In the genomic region with DNA sequence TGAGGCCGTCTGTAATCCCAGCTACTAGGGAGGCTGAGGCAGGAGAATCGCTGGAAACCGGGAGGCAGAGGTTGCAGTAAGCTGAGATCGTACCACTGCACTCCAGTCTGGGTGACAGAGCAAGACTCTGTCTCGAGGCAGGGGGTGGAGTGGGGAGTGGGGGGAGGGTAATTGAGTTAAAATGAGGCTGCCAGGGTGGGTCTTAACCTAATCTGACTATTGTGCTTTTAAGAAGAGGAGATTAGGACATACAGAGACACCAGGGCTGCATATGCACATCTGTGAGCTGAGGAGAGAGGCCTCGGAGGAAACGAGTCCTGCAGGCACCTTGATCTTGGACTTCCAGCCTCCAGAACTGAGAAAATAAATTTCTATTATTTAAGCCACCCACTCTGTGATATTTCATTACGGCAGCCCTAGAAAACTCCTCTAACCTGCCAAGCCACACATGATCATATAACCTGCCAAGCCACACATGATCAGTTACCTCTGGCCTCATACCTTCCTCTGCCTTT, we compare ENCODE assay signal across 19 cellular contexts.
A peak's percentile ranks its signal among the peaks of the same experiment; 100 is the strongest.
DNase-seq lines count a peak whose midpoint lies in the region; ATAC-seq and TF ChIP-seq lines count a peak whose summit lies in the region.
"Had no signal": no experiment of that assay in that cellular context is flagged by ENCODE, and none has a peak within 500 bp of the region (broad histone marks: within the 10 kb centered on the region; RNA-seq: fewer than 3 reads in every experiment).

No MANE protein-coding gene starts in this region.

- H3K9me3 ChIP-seq in AG04450 (ENCODE audit: control insufficient read depth, insufficient read depth, low read length), result peaks cover 7% of the 10 kb centered on the region; the same call in 1 of the 2 replicates
- H3K9me3 ChIP-seq in IMR-90 (ENCODE audit: control insufficient read depth, insufficient read depth, low read length), result no peaks in the 10 kb centered on the region; the same call in 1 of the 2 replicates
- H3K9me3 ChIP-seq in SJSA1 (replicated peaks), result 0 out of 2 replicates have a peak, but pooled peaks cover 2% of the 10 kb centered on the region
- H3K9me3 ChIP-seq in CD8-positive, alpha-beta memory T cell (ENCODE audit: low read length), result no peaks in the 10 kb centered on the region
- no peaks in the 10 kb centered on the region for H3K9me3 ChIP-seq in Caco-2
- H3K9me3 ChIP-seq: BE2C had no signal

- H3K4me1 ChIP-seq in IMR-90 (ENCODE audit: control insufficient read depth, insufficient read depth, low read length) (peaks cover 24% of the 10 kb centered on the region), SJSA1 (replicated peaks) (peaks cover 47% of the 10 kb centered on the region), Caco-2 (no peaks in the 10 kb centered on the region)
- no peaks in the 10 kb centered on the region for H3K4me1 ChIP-seq in CD8-positive, alpha-beta memory T cell (ENCODE audit: insufficient read depth, low read length)
- H3K4me1 ChIP-seq: BE2C; BLaER1 treated with 17β-estradiol and CSF1 and Interleukin-3, amounts not matched to agents 10 nM and 100 nM; HAP-1 had no signal

- no peaks in the 10 kb centered on the region for H3K4me1 Mint-ChIP-seq in CD8-positive, alpha-beta memory T cell
- H3K4me1 Mint-ChIP-seq in Caco-2 (ENCODE audit: low read depth, unreplicated experiment), result no peaks in the 10 kb centered on the region
- H3K4me1 Mint-ChIP-seq: CD14-positive monocyte had no signal

- CTCF ChIA-PET in AG04450 (lab: Charles Lee), result no interaction called here
- CTCF ChIA-PET in IMR-90 (lab: Yijun Ruan, JAX), result no interaction called here
- CTCF ChIA-PET in CD8-positive, alpha-beta memory T cell (lab: Charles Lee), result no interaction called here
- CTCF ChIA-PET in Caco-2 (lab: Charles Lee), result no interaction called here

- H3K9me1 ChIP-seq in IMR-90 (ENCODE audit: insufficient read depth, low read length), result peaks cover 18% of the 10 kb centered on the region

- H3K27me3 Mint-ChIP-seq in CD8-positive, alpha-beta memory T cell, result peaks cover 12 to 15% of the 10 kb centered on the region in 2 donors
- peaks cover 3% of the 10 kb centered on the region for H3K27me3 Mint-ChIP-seq in Caco-2 (ENCODE audit: insufficient read depth, unreplicated experiment)

- intact Hi-C loops in IMR-90 (cut with micrococcal nuclease) (no loop called here), Caco-2 (cut with micrococcal nuclease; ENCODE audit: unreplicated experiment) (no loop called here)

- no peak for TF ChIP-seq RAD21 in IMR-90 (IDR thresholded peaks at IDR 0.05; ENCODE audit: low read length)

- peak overlapping the region; percentile 31 for H3K14ac ChIP-seq in IMR-90 (replicated peaks; ENCODE audit: low read depth, low read length)

- H3K4me3 Mint-ChIP-seq in CD8-positive, alpha-beta memory T cell, result peak overlapping the region in 1 of 7 donors; percentile 71
- H3K4me3 Mint-ChIP-seq in Caco-2 (ENCODE audit: unreplicated experiment), result no peak overlapping the region
- H3K4me3 Mint-ChIP-seq: CD14-positive monocyte; CD4-positive, alpha-beta T cell; GM23338 had no signal

- ATAC-seq in IMR-90 (ENCODE audit: low read depth) (no peak), left lobe of liver (peak; percentile 27), GM21529 (IDR thresholded peaks at IDR 0.05; ENCODE audit: unreplicated experiment) (no peak)
- ATAC-seq: GM23338 had no signal

- in situ Hi-C loops in IMR-90 (cut with MboI; ENCODE audit: low sequenced_read_pairs), result no loop called here

- dilution Hi-C loops in IMR-90 (cut with HindIII; ENCODE audit: low sequenced_read_pairs, unreplicated experiment), result no loop called here

- peak overlapping the region; percentile 72 to 84 for H4K8ac ChIP-seq in IMR-90 (ENCODE audit: low read depth in 2 of 2, low read length in 2 of 2)

- H3K23ac ChIP-seq in IMR-90 (ENCODE audit: low read depth, low read length), result peak overlapping the region; percentile 34; the same call in 1 of the 2 replicates

- H4K5ac ChIP-seq in IMR-90 (ENCODE audit: low read depth, low read length), result peak overlapping the region; percentile 61

- no peak overlapping the region for H2AK9ac ChIP-seq in IMR-90 (replicated peaks; ENCODE audit: low read depth, low read length, poor library complexity)

- peak overlapping the region; percentile 86 for H4K91ac ChIP-seq in IMR-90 (ENCODE audit: insufficient read depth, low read depth, low read length)

- H2BK120ac ChIP-seq in IMR-90 (ENCODE audit: low read depth, low read length), result peak overlapping the region; percentile 89

- H3K4me3 ChIP-seq in AG04450 (ENCODE audit: low read depth, low read length) (no peak overlapping the region), IMR-90 (ENCODE audit: insufficient read depth, low read depth, low read length) (no peak overlapping the region), SJSA1 (no peak overlapping the region), Caco-2 (ENCODE audit: low read depth, low read length) (no peak overlapping the region)
- no peak overlapping the region for H3K4me3 ChIP-seq in CD8-positive, alpha-beta memory T cell (ENCODE audit: low read length)
- H3K4me3 ChIP-seq: BLaER1 treated with 17β-estradiol and CSF1 and Interleukin-3, amounts not matched to agents 10 nM and 100 nM; GM23338; HAP-1 had no signal

- no peak overlapping the region for H3K4me2 ChIP-seq in IMR-90 (ENCODE audit: low read depth, low read length)
- H3K4me2 ChIP-seq: BLaER1 treated with 17β-estradiol and CSF1 and Interleukin-3, amounts not matched to agents 10 nM and 100 nM; GM23338 had no signal

- peak overlapping the region; percentile 67 for H3K4ac ChIP-seq in IMR-90 (ENCODE audit: low read depth, low read length)

- DNase-seq in AG04450 (ENCODE audit: low read depth, low spot score), result no peak
- no peak for DNase-seq in IMR-90
- no peak for DNase-seq in SJSA1 (ENCODE audit: low read depth in 1 of 2, low spot score in 2 of 2)
- DNase-seq in left lobe of liver (ENCODE audit: low spot score), result no peak
- no peak for DNase-seq in CD8-positive, alpha-beta memory T cell
- DNase-seq in NCI-H1694 treated with DMSO at 0.1 percent for 48 hours (lab: John Stamatoyannopoulos, UW), result no peak
- DNase-seq in Caco-2, result no peak
- DNase-seq: AML-193; BE2C; CD4-positive, alpha-beta T cell; COR-L47; DMS153; DND-41 had no signal

- no peak overlapping the region for H3K27ac Mint-ChIP-seq in CD8-positive, alpha-beta memory T cell
- H3K27ac Mint-ChIP-seq in Caco-2 (ENCODE audit: unreplicated experiment), result no peak overlapping the region
- H3K27ac Mint-ChIP-seq: CD4-positive, alpha-beta T cell; GM23338 had no signal

- H3K36me3 Mint-ChIP-seq in CD8-positive, alpha-beta memory T cell, result no peaks in the 10 kb centered on the region
- no peaks in the 10 kb centered on the region for H3K36me3 Mint-ChIP-seq in Caco-2 (ENCODE audit: insufficient read depth, unreplicated experiment)
- H3K36me3 Mint-ChIP-seq: CD14-positive monocyte had no signal

- H3K27me3 ChIP-seq in AG04450 (ENCODE audit: control insufficient read depth, insufficient read depth, low read length) (no peaks in the 10 kb centered on the region), IMR-90 (ENCODE audit: control insufficient read depth, insufficient read depth, low read length) (no peaks in the 10 kb centered on the region), SJSA1 (replicated peaks) (no peaks in the 10 kb centered on the region), Caco-2 (replicated peaks; ENCODE audit: control insufficient read depth, insufficient read depth, low read length) (no peaks in the 10 kb centered on the region)
- H3K27me3 ChIP-seq in CD8-positive, alpha-beta memory T cell (ENCODE audit: insufficient read depth, low read length, poor library complexity, severe bottlenecking), result no peaks in the 10 kb centered on the region
- H3K27me3 ChIP-seq: BE2C; BLaER1 treated with 17β-estradiol and CSF1 and Interleukin-3, amounts not matched to agents 10 nM and 100 nM had no signal

- peak overlapping the region; percentile 34 for H3K27ac ChIP-seq in AG04450 (ENCODE audit: low read depth, low read length)
- H3K27ac ChIP-seq in IMR-90 (ENCODE audit: insufficient read depth, low read length), result peak overlapping the region; percentile 87
- H3K27ac ChIP-seq in SJSA1, result peak overlapping the region; percentile 59
- H3K27ac ChIP-seq in CD8-positive, alpha-beta memory T cell (ENCODE audit: low read depth, low read length), result no peak overlapping the region
- H3K27ac ChIP-seq: 22Rv1; BLaER1 treated with 17β-estradiol and CSF1 and Interleukin-3, amounts not matched to agents 10 nM and 100 nM had no signal

- no peak overlapping the region for H3K9ac ChIP-seq in IMR-90 (ENCODE audit: low read depth, low read length)
- H3K9ac ChIP-seq: BLaER1 treated with 17β-estradiol and CSF1 and Interleukin-3, amounts not matched to agents 10 nM and 100 nM had no signal

- H3K36me3 ChIP-seq in IMR-90 (ENCODE audit: control insufficient read depth, insufficient read depth, low read length), result no peaks in the 10 kb centered on the region; the same call in 1 of the 2 replicates
- 0 out of 2 replicates have a peak, but pooled peaks cover 2% of the 10 kb centered on the region for H3K36me3 ChIP-seq in SJSA1
- no peaks in the 10 kb centered on the region for H3K36me3 ChIP-seq in CD8-positive, alpha-beta memory T cell (ENCODE audit: insufficient read depth, low read length)
- H3K36me3 ChIP-seq in Caco-2 (ENCODE audit: control insufficient read depth, insufficient read depth, low read length), result no peaks in the 10 kb centered on the region
- H3K36me3 ChIP-seq: BE2C; BLaER1 treated with 17β-estradiol and CSF1 and Interleukin-3, amounts not matched to agents 10 nM and 100 nM; HAP-1 had no signal

- peaks cover 0 to 2% (median 0%) of the 10 kb centered on the region in 5 donors for H3K9me3 Mint-ChIP-seq in CD8-positive, alpha-beta memory T cell
- H3K9me3 Mint-ChIP-seq in Caco-2 (ENCODE audit: unreplicated experiment), result no peaks in the 10 kb centered on the region

- H3K18ac ChIP-seq in IMR-90 (ENCODE audit: low read depth, low read length), result peak overlapping the region; percentile 46

- peak overlapping the region; percentile 89; the same call in 1 of the 3 replicates for H2BK15ac ChIP-seq in IMR-90 (ENCODE audit: low read depth, low read length)

- H2AK5ac ChIP-seq in IMR-90 (ENCODE audit: low read depth, low read length), result peak overlapping the region; percentile 94

- no peak for TF ChIP-seq CTCF in AG04450 (IDR thresholded peaks at IDR 0.05; ENCODE audit: low read depth, low read length)
- TF ChIP-seq CTCF in IMR-90 (conservative IDR thresholded peaks at IDR 0.05; ENCODE audit: low read depth, low read length), result no peak
- no peak for TF ChIP-seq CTCF in Caco-2 (IDR thresholded peaks at IDR 0.05; ENCODE audit: insufficient read depth in 1 of 2, low read depth in 1 of 2, low read length in 1 of 2, severe bottlenecking in 1 of 2, unreplicated experiment in 1 of 2)

- no peak overlapping the region for H2AFZ ChIP-seq in IMR-90 (replicated peaks; ENCODE audit: low read length, poor library complexity)
- H2AFZ ChIP-seq: GM23338 had no signal

- POLR2A ChIA-PET in AG04450 (lab: Yijun Ruan, JAX), result no interaction called here
- POLR2A ChIA-PET in IMR-90 (lab: Charles Lee; ENCODE audit: unreplicated experiment), result no interaction called here
- POLR2A ChIA-PET in CD8-positive, alpha-beta memory T cell (lab: Charles Lee), result no interaction called here
- POLR2A ChIA-PET in Caco-2 (lab: Charles Lee), result no interaction called here

- WGBS in IMR-90 (ENCODE audit: extremely low coverage in 2 of 2, insufficient read length in 1 of 2), 2 experiments, result 96% methylated on average over 4 of the region's 8 CpGs; no CpG with 5 or more reads in 1 of the 2 experiments

- no peak for TF ChIP-seq POLR2A in IMR-90 (IDR thresholded peaks at IDR 0.05; ENCODE audit: low read depth, low read length)

- H3K79me1 ChIP-seq in IMR-90 (ENCODE audit: low read depth in 1 of 2, low read length in 2 of 2), result peaks cover 18 to 57% of the 10 kb centered on the region in 2 experiments

- BruUV-seq in IMR-90 (replicated peaks; lab: Mats Ljungman, UMichigan), result no TSS peak
- no TSS peak for BruUV-seq in Caco-2 (replicated peaks; lab: Mats Ljungman, UMichigan)

- peak overlapping the region; percentile 99 for H2BK5ac ChIP-seq in IMR-90 (ENCODE audit: low read depth, low read length, poor library complexity, severe bottlenecking)

- no peaks in the 10 kb centered on the region for H4K20me1 ChIP-seq in IMR-90 (ENCODE audit: insufficient read depth, low read length)
- H4K20me1 ChIP-seq: BLaER1 treated with 17β-estradiol and CSF1 and Interleukin-3, amounts not matched to agents 10 nM and 100 nM had no signal

- no peak overlapping the region for H3K56ac ChIP-seq in IMR-90 (ENCODE audit: extremely low read depth, insufficient read depth, low read length)

- H2BK20ac ChIP-seq in IMR-90 (ENCODE audit: low read depth, low read length), result peak overlapping the region; percentile 83
